ENCODE assay signal across 1 cellular context in genomic region chr3:99955773-99956562, GRCh38.
TF ChIP-seq lines count a peak whose summit lies in the region.

No MANE protein-coding gene starts in this region.

TF ChIP-seq in A549, 52 proteins besides CTCF, POLR2A, EP300 and RAD21 (continued from another document):
- no peak for TF ChIP-seq REST (IDR thresholded peaks at IDR 0.05)
- TF ChIP-seq ESRRA (IDR thresholded peaks at IDR 0.05; ENCODE audit: borderline replicate concordance, low read length) = no peak
- TF ChIP-seq MAZ (IDR thresholded peaks at IDR 0.05; ENCODE audit: borderline replicate concordance, low read depth, low read length) = no peak
- TF ChIP-seq JUN (IDR thresholded peaks at IDR 0.05) = no peak
- TF ChIP-seq ZFP36 (IDR thresholded peaks at IDR 0.05; ENCODE audit: borderline replicate concordance, partially characterized antibody) = no peak
- TF ChIP-seq HOXA7 (CRISPR knock-in tag; IDR thresholded peaks at IDR 0.05) = no peak
- no peak for TF ChIP-seq HMGXB4 (CRISPR knock-in tag; IDR thresholded peaks at IDR 0.05; ENCODE audit: borderline replicate concordance)
- TF ChIP-seq CHD4 (IDR thresholded peaks at IDR 0.05; ENCODE audit: borderline replicate concordance) = no peak
- TF ChIP-seq KDM5A (IDR thresholded peaks at IDR 0.05) = no peak
TF ChIP-seq in A549: peak in this region for 0.
